Comparison of ENCODE assay signal across 15 cellular contexts in genomic region chr11:57309106-57310059, GRCh38. TPM values are rescaled to one million over a fixed set of nuclear protein-coding genes. Genes with fewer than 3 reads are reported as not detected.
DNase-seq lines count a peak whose midpoint lies in the region; ATAC-seq, FAIRE-seq and TF ChIP-seq lines count a peak whose summit lies in the region.
"Had no signal": no experiment of that assay in that cellular context is flagged by ENCODE, and none has a peak within 500 bp of the region (broad histone marks: within the 10 kb centered on the region; RNA-seq: fewer than 3 reads in every experiment).

No MANE protein-coding gene starts in this region.

- no peak overlapping the region for H3K27ac Mint-ChIP-seq in activated CD4-positive, alpha-beta T cell treated with anti-CD3 and anti-CD28 coated beads, Interleukin-2, amount 10 ng/mL, durations not matched to agents 24 days and 14 days
- H3K27ac Mint-ChIP-seq: activated T-helper 2 cell treated with anti-CD3 and anti-CD28 coated beads, Interferon-gamma antibody, Interleukin-2, Interleukin-4, amounts not matched to agents 10 μg/mL and 5 μg/mL and 100 μg/mL, durations not matched to agents 14 hours and 24 hours and 36 hours had no signal

- intact Hi-C loops in ascending aorta (cut with DNase I) = no loop called here
- intact Hi-C loops in activated CD4-positive, alpha-beta T cell treated with anti-CD3 and anti-CD28 coated beads, Interleukin-2, amount 10 ng/mL, durations not matched to agents 24 days and 14 days (cut with micrococcal nuclease) = no loop called here

- H3K9ac ChIP-seq in GM23248 = peak overlapping the region; percentile 75; the same call in 1 of the 2 replicates
- peak overlapping the region; percentile 87 for H3K9ac ChIP-seq in keratinocyte (ENCODE audit: control insufficient read depth, extremely low read depth, insufficient read depth, low read length)
- peak overlapping the region; percentile 68 for H3K9ac ChIP-seq in skeletal muscle satellite cell (ENCODE audit: low read depth, low read length)

- H3K9me2 ChIP-seq in GM23248 (ENCODE audit: insufficient read depth) = no peaks in the 10 kb centered on the region

- no peak for TF ChIP-seq CTCF in ascending aorta (IDR thresholded peaks at IDR 0.05)
- TF ChIP-seq CTCF in keratinocyte (optimal IDR thresholded peaks at IDR 0.05 in 1 of 3, IDR thresholded peaks at IDR 0.05 in 1 of 3, conservative IDR thresholded peaks at IDR 0.05 in 1 of 3; ENCODE audit: extremely low read depth in 1 of 3, insufficient read depth in 2 of 3, low read length in 3 of 3) = no peak

- H2AFZ ChIP-seq in GM23248 = no peak overlapping the region
- H2AFZ ChIP-seq in keratinocyte (ENCODE audit: control insufficient read depth, low read length) = no peak overlapping the region

- H3K27me3 ChIP-seq in GM23248 (replicated peaks; ENCODE audit: insufficient read depth) (no peaks in the 10 kb centered on the region), ascending aorta (no peaks in the 10 kb centered on the region), keratinocyte (ENCODE audit: control insufficient read depth, extremely low read depth, insufficient read depth, low read length) (no peaks in the 10 kb centered on the region), skeletal muscle satellite cell (ENCODE audit: control insufficient read depth, insufficient read depth, low read length) (no peaks in the 10 kb centered on the region)

- no peaks in the 10 kb centered on the region for H3K27me3 Mint-ChIP-seq in activated CD4-positive, alpha-beta T cell treated with anti-CD3 and anti-CD28 coated beads, Interleukin-2, amount 10 ng/mL, durations not matched to agents 24 days and 14 days

- H3F3A ChIP-seq in GM23248 (ENCODE audit: insufficient read depth) = peaks cover 36% of the 10 kb centered on the region

- peaks cover 11% of the 10 kb centered on the region for H3K9me1 ChIP-seq in keratinocyte (ENCODE audit: control insufficient read depth, extremely low read depth, insufficient read depth, low read length)

- H3K36me3 ChIP-seq in GM23248 (ENCODE audit: low read depth) (peaks cover 27% of the 10 kb centered on the region), ascending aorta (peaks cover 33 to 76% of the 10 kb centered on the region in 2 donors), keratinocyte (ENCODE audit: control insufficient read depth in 2 of 2, extremely low read depth in 1 of 2, insufficient read depth in 2 of 2, low read length in 2 of 2) (peaks cover 58 to 71% of the 10 kb centered on the region in 2 experiments), skeletal muscle satellite cell (ENCODE audit: insufficient read depth, low read length) (peaks cover 72% of the 10 kb centered on the region)

- H3K4me3 ChIP-seq in GM23248 (no peak overlapping the region), ascending aorta (no peak overlapping the region), keratinocyte (ENCODE audit: control insufficient read depth in 2 of 3, extremely low read depth in 1 of 3, insufficient read depth in 2 of 3, low read depth in 1 of 3, low read length in 3 of 3) (no peak overlapping the region), skeletal muscle satellite cell (ENCODE audit: low read length) (peak overlapping the region; percentile 70)

- no peaks in the 10 kb centered on the region for H3K9me3 Mint-ChIP-seq in activated CD4-positive, alpha-beta T cell treated with anti-CD3 and anti-CD28 coated beads, Interleukin-2, amount 10 ng/mL, durations not matched to agents 24 days and 14 days
- H3K9me3 Mint-ChIP-seq: activated T-helper 2 cell treated with anti-CD3 and anti-CD28 coated beads, Interferon-gamma antibody, Interleukin-2, Interleukin-4, amounts not matched to agents 10 μg/mL and 5 μg/mL and 100 μg/mL, durations not matched to agents 14 hours and 24 hours and 36 hours; naive B cell had no signal

- H3K79me2 ChIP-seq in GM23248 (ENCODE audit: insufficient read depth) (peaks cover 70% of the 10 kb centered on the region), keratinocyte (ENCODE audit: control insufficient read depth, insufficient read depth, low read length) (peaks cover 54% of the 10 kb centered on the region)

- H3K4me3 Mint-ChIP-seq in activated CD4-positive, alpha-beta T cell treated with anti-CD3 and anti-CD28 coated beads, Interleukin-2, amount 10 ng/mL, durations not matched to agents 24 days and 14 days = no peak overlapping the region

- DNase-seq in GM23248 (no peak), ascending aorta (ENCODE audit: low spot score in 2 of 2) (no peak), keratinocyte (ENCODE audit: low read depth, low spot score) (no peak), activated T-cell treated with anti-CD3 and anti-CD28 coated beads for 4 hours (no peak), HCEC 1CT (no peak)
- DNase-seq in activated CD4-positive, alpha-beta T cell treated with anti-CD3 and anti-CD28 coated beads, Interleukin-2, amount 10 ng/mL, durations not matched to agents 24 days and 14 days = no peak
- DNase-seq: activated CD4-positive, alpha-beta T cell treated with anti-CD3 and anti-CD28 coated beads for 48 hours; DND-41; naive B cell; T-helper 1 cell had no signal

- H3K4me1 Mint-ChIP-seq in activated CD4-positive, alpha-beta T cell treated with anti-CD3 and anti-CD28 coated beads, Interleukin-2, amount 10 ng/mL, durations not matched to agents 24 days and 14 days = peaks cover 14% of the 10 kb centered on the region

- H3K9me3 ChIP-seq in GM23248 (ENCODE audit: low read depth) = no peaks in the 10 kb centered on the region
- no peaks in the 10 kb centered on the region for H3K9me3 ChIP-seq in ascending aorta
- H3K9me3 ChIP-seq in keratinocyte (ENCODE audit: control insufficient read depth, low read depth, low read length) = no peaks in the 10 kb centered on the region
- no peaks in the 10 kb centered on the region for H3K9me3 ChIP-seq in skeletal muscle satellite cell (replicated peaks; ENCODE audit: low read length)

- peaks cover 7% of the 10 kb centered on the region for H3K36me3 Mint-ChIP-seq in activated CD4-positive, alpha-beta T cell treated with anti-CD3 and anti-CD28 coated beads, Interleukin-2, amount 10 ng/mL, durations not matched to agents 24 days and 14 days (ENCODE audit: low read depth)

- in situ Hi-C loops in GM23248 (cut with MboI) = no loop called here

- H3K4me2 ChIP-seq in GM23248 (ENCODE audit: unreplicated experiment) = no peak overlapping the region
- H3K4me2 ChIP-seq in keratinocyte (ENCODE audit: control insufficient read depth, extremely low read depth, insufficient read depth, low read depth, low read length) = no peak overlapping the region
- peak overlapping the region; percentile 90 for H3K4me2 ChIP-seq in skeletal muscle satellite cell (ENCODE audit: low read length)

- WGBS in GM23248 (ENCODE audit: low coverage in 1 of 2, low lambda C conversion rate in 2 of 2, missing lambda C conversion rate in 2 of 2), 2 experiments = 91 to 92% methylated on average over 24 of the region's 24 CpGs

- peaks cover 55% of the 10 kb centered on the region for H3K4me1 ChIP-seq in GM23248 (ENCODE audit: insufficient read depth)
- H3K4me1 ChIP-seq in ascending aorta = peaks cover 13 to 54% of the 10 kb centered on the region in 2 donors
- peaks cover 78% of the 10 kb centered on the region for H3K4me1 ChIP-seq in keratinocyte (ENCODE audit: control insufficient read depth, extremely low read depth, insufficient read depth, low read length)
- peaks cover 77% of the 10 kb centered on the region for H3K4me1 ChIP-seq in skeletal muscle satellite cell (ENCODE audit: control insufficient read depth, insufficient read depth, low read length)

- H4K20me1 ChIP-seq in GM23248 (ENCODE audit: insufficient read depth) = no peaks in the 10 kb centered on the region
- H4K20me1 ChIP-seq in keratinocyte (ENCODE audit: control insufficient read depth, extremely low read depth, insufficient read depth, low read length) = peaks cover 13% of the 10 kb centered on the region

- FAIRE-seq in keratinocyte (lab: Jason Lieb, UNC) = no peak
- FAIRE-seq: bronchial epithelial cell had no signal

- no peak overlapping the region; the same call in 1 of the 2 replicates for H3K27ac ChIP-seq in GM23248
- peak overlapping the region; percentile 75 to 95 for H3K27ac ChIP-seq in ascending aorta
- peak overlapping the region; percentile 96 for H3K27ac ChIP-seq in keratinocyte (ENCODE audit: control insufficient read depth, insufficient read depth, low read length)

- dilution Hi-C loops in keratinocyte (cut with MboI; ENCODE audit: extremely low pct_ligation_motif_present, low sequenced_read_pairs) = no loop called here

- ATAC-seq in GM21390 (IDR thresholded peaks at IDR 0.05; ENCODE audit: unreplicated experiment) = no peak

RNA-seq across cellular contexts. Expression of gene TNKS1BP1, which starts 15.4 kb away (rescaled TPM):
- 89.7 and 92.1 TPM in 2 replicates for total RNA-seq in GM23248 (2014; rRNA removed; shearing (Covaris generic))
- polyA plus RNA-seq in GM23248 (2016; fragmentation: Nextera tagmentation; extraction: Ambion mirVana) (88.2 and 88.8 TPM in 2 replicates), keratinocyte (88.3 to 107 TPM (median 94.3 TPM) in 3 replicates)
- 131 TPM for total RNA-seq in ascending aorta
- 155 TPM for polyA plus RNA-seq in keratinocyte (2011; ENCODE audit: low read depth)
- polyA plus RNA-seq in keratinocyte (2011; cell fraction: cytosol; rRNA removed) = 73.8 and 93.4 TPM in 2 replicates
- 419 and 507 TPM in 2 replicates for polyA plus RNA-seq in keratinocyte (2011; cell fraction: nucleus; rRNA removed)
- polyA plus RNA-seq in keratinocyte (2012; ENCODE audit: low replicate concordance) = 200 and 415 TPM in 2 replicates
- 196 to 291 TPM (median 228 TPM) in 3 replicates for polyA minus RNA-seq in keratinocyte
- 155 TPM for polyA minus RNA-seq in keratinocyte (2011; cell fraction: cytosol; rRNA and poly(A)+ RNA removed)
- 200 and 236 TPM in 2 replicates for polyA minus RNA-seq in keratinocyte (2011; cell fraction: nucleus; rRNA and poly(A)+ RNA removed)
- total RNA-seq in skeletal muscle satellite cell (2012; rRNA removed) = 48.2 and 67.3 TPM in 2 replicates
- total RNA-seq in activated CD4-positive, alpha-beta T cell treated with anti-CD3 and anti-CD28 coated beads, Interleukin-2, amount 10 ng/mL, durations not matched to agents 24 days and 14 days = 23.7 and 24.2 TPM in 2 replicates

RNA-seq across cellular contexts. Expression of gene SSRP1, which starts 26.3 kb away (rescaled TPM):
- 69.2 and 76.2 TPM in 2 replicates for total RNA-seq in GM23248 (2014; rRNA removed; shearing (Covaris generic))
- polyA plus RNA-seq in GM23248 (2016; fragmentation: Nextera tagmentation; extraction: Ambion mirVana) (29.3 and 32.9 TPM in 2 replicates), keratinocyte (64.3 to 139 TPM (median 115 TPM) in 3 replicates)
- 110 TPM for total RNA-seq in ascending aorta
- 80.2 TPM for polyA plus RNA-seq in keratinocyte (2011; ENCODE audit: low read depth)
- 97.3 and 122 TPM in 2 replicates for polyA plus RNA-seq in keratinocyte (2011; cell fraction: cytosol; rRNA removed)
- 74.8 and 78.5 TPM in 2 replicates for polyA plus RNA-seq in keratinocyte (2011; cell fraction: nucleus; rRNA removed)
- polyA plus RNA-seq in keratinocyte (2012; ENCODE audit: low replicate concordance) = 65.8 and 117 TPM in 2 replicates
- 102 to 159 TPM (median 129 TPM) in 3 replicates for polyA minus RNA-seq in keratinocyte
- polyA minus RNA-seq in keratinocyte (2011; cell fraction: cytosol; rRNA and poly(A)+ RNA removed) = 56.2 TPM
- 19.4 and 27.7 TPM in 2 replicates for polyA minus RNA-seq in keratinocyte (2011; cell fraction: nucleus; rRNA and poly(A)+ RNA removed)
- 74.0 and 75.1 TPM in 2 replicates for total RNA-seq in skeletal muscle satellite cell (2012; rRNA removed)
- total RNA-seq in activated CD4-positive, alpha-beta T cell treated with anti-CD3 and anti-CD28 coated beads, Interleukin-2, amount 10 ng/mL, durations not matched to agents 24 days and 14 days = 253 and 256 TPM in 2 replicates

RNA-seq across cellular contexts. Expression of gene P2RX3, which starts 28.8 kb away (rescaled TPM):
- total RNA-seq in GM23248 (2014; rRNA removed; shearing (Covaris generic)) = not detected in 2 replicates
- polyA plus RNA-seq in GM23248 (2016; fragmentation: Nextera tagmentation; extraction: Ambion mirVana) = 0.10 TPM in 1 of 2 replicates, not detected in the other
- total RNA-seq in ascending aorta = not detected
- not detected in 3 replicates for polyA plus RNA-seq in keratinocyte
- not detected for polyA plus RNA-seq in keratinocyte (2011; ENCODE audit: low read depth)
- polyA plus RNA-seq in keratinocyte (2011; cell fraction: cytosol; rRNA removed) = not detected in 2 replicates
- not detected in 2 replicates for polyA plus RNA-seq in keratinocyte (2011; cell fraction: nucleus; rRNA removed)
- not detected in 2 replicates for polyA plus RNA-seq in keratinocyte (2012; ENCODE audit: low replicate concordance)
- not detected in 3 replicates for polyA minus RNA-seq in keratinocyte
- not detected for polyA minus RNA-seq in keratinocyte (2011; cell fraction: cytosol; rRNA and poly(A)+ RNA removed)
- not detected in 2 replicates for polyA minus RNA-seq in keratinocyte (2011; cell fraction: nucleus; rRNA and poly(A)+ RNA removed)
- not detected in 2 replicates for total RNA-seq in skeletal muscle satellite cell (2012; rRNA removed)
- total RNA-seq in activated CD4-positive, alpha-beta T cell treated with anti-CD3 and anti-CD28 coated beads, Interleukin-2, amount 10 ng/mL, durations not matched to agents 24 days and 14 days = not detected in 2 replicates
- total RNA-seq: activated T-helper 2 cell treated with anti-CD3 and anti-CD28 coated beads, Interferon-gamma antibody, Interleukin-2, Interleukin-4, amounts not matched to agents 10 μg/mL and 5 μg/mL and 100 μg/mL, durations not matched to agents 14 hours and 24 hours and 36 hours; bronchial epithelial cell; M059J had no signal
